ENCODE assay signal across 8 cellular contexts in genomic region chr19:3324405-3324856, GRCh38. TPM values are rescaled to one million over a fixed set of nuclear protein-coding genes. Genes with fewer than 3 reads are reported as not detected.
DNase-seq lines count a peak whose midpoint lies in the region; ATAC-seq and TF ChIP-seq lines count a peak whose summit lies in the region.

No MANE protein-coding gene starts in this region.

- TF ChIP-seq EP300 in neural cell (conservative IDR thresholded peaks at IDR 0.05; ENCODE audit: poor library complexity, severe bottlenecking): no peak

- peaks cover 3 to 12% (median 11%) of the 10 kb centered on the region in 3 donors for H3K27me3 Mint-ChIP-seq in CD14-positive monocyte (ENCODE audit: low read depth in 3 of 3)
- peaks cover 1% of the 10 kb centered on the region for H3K27me3 Mint-ChIP-seq in activated CD4-positive, alpha-beta T cell treated with anti-CD3 and anti-CD28 coated beads, Interleukin-2, amount 10 ng/mL, durations not matched to agents 7 days and 5 days

- H3K9me3 ChIP-seq in neural cell (ENCODE audit: low read length) (no peaks in the 10 kb centered on the region), thyroid gland (no peaks in the 10 kb centered on the region)

- no peak overlapping the region for H3K27ac ChIP-seq in dorsolateral prefrontal cortex
- H3K27ac ChIP-seq in neural cell (ENCODE audit: low read length): no peak overlapping the region
- no peak overlapping the region for H3K27ac ChIP-seq in thyroid gland

- H3K27me3 ChIP-seq in dorsolateral prefrontal cortex (peaks cover 0 to 22% (median 4%) of the 10 kb centered on the region in 45 donors), neural cell (ENCODE audit: insufficient read depth, low read depth, low read length) (no peaks in the 10 kb centered on the region), thyroid gland (no peaks in the 10 kb centered on the region)

- no peak for ATAC-seq in GM18517 (IDR thresholded peaks at IDR 0.05; ENCODE audit: unreplicated experiment)

- no peak overlapping the region for H2AFZ ChIP-seq in neural cell (ENCODE audit: low read depth, low read length)

- H3K9ac ChIP-seq in neural cell (ENCODE audit: low read length): no peak overlapping the region

- WGBS in thyroid gland, 2 donors: 45 to 48% methylated on average over 5 of the region's 5 CpGs

- TF ChIP-seq CTCF in CD14-positive monocyte (IDR thresholded peaks at IDR 0.05): peak; percentile 81
- TF ChIP-seq CTCF in dorsolateral prefrontal cortex (IDR thresholded peaks at IDR 0.05 in 54 of 56, conservative IDR thresholded peaks at IDR 0.05 in 2 of 56; ENCODE audit: low read depth in 1 of 56, partially characterized antibody in 56 of 56): peak; percentile 14 to 76 (median 62)
- peak; percentile 36 for TF ChIP-seq CTCF in neural cell (IDR thresholded peaks at IDR 0.05; ENCODE audit: poor library complexity, severe bottlenecking)
- TF ChIP-seq CTCF in thyroid gland (IDR thresholded peaks at IDR 0.05): peak; percentile 46 to 69 (median 54)

- POLR2A ChIA-PET in activated CD4-positive, alpha-beta T cell treated with anti-CD3 and anti-CD28 coated beads, Interleukin-2, amount 10 ng/mL, durations not matched to agents 7 days and 5 days (lab: Charles Lee): no interaction called here

- H3K4me3 Mint-ChIP-seq in CD14-positive monocyte: no peak overlapping the region
- H3K4me3 Mint-ChIP-seq in activated CD4-positive, alpha-beta T cell treated with anti-CD3 and anti-CD28 coated beads, Interleukin-2, amount 10 ng/mL, durations not matched to agents 7 days and 5 days: no peak overlapping the region

- DNase-seq in CD14-positive monocyte (ENCODE audit: low spot score): peak; percentile 68
- peak; percentile 62 for DNase-seq in KBM-7
- peak; percentile 79 for DNase-seq in activated CD4-positive, alpha-beta T cell treated with anti-CD3 and anti-CD28 coated beads, Interleukin-2, amount 10 ng/mL, durations not matched to agents 7 days and 5 days
- DNase-seq in dorsolateral prefrontal cortex: peak in 3 of 10 donors; percentile 22 to 47 (median 40)
- DNase-seq in thyroid gland: peak; percentile 47 to 51
- no peak for DNase-seq in islet precursor cell

- no peak for TF ChIP-seq RAD21 in neural cell (conservative IDR thresholded peaks at IDR 0.05)

- no peak overlapping the region for H3K4me3 ChIP-seq in dorsolateral prefrontal cortex
- H3K4me3 ChIP-seq in neural cell (ENCODE audit: low read length): no peak overlapping the region
- no peak overlapping the region for H3K4me3 ChIP-seq in thyroid gland (replicated peaks in 1 of 3)

- no peaks in the 10 kb centered on the region for H3K4me1 ChIP-seq in thyroid gland

- CTCF ChIA-PET in activated CD4-positive, alpha-beta T cell treated with anti-CD3 and anti-CD28 coated beads, Interleukin-2, amount 10 ng/mL, durations not matched to agents 7 days and 5 days (lab: Charles Lee): interaction anchor here (0.6 kb wide), 1 partner anchor 894 kb away, joined by 3 read pairs; no protein-coding TSS in a partner anchor

- in situ Hi-C loops in KBM-7 (cut with MboI; ENCODE audit: low pct_unique_long_range_greater_than_20kb, low sequenced_read_pairs): no loop called here

- H4K20me1 ChIP-seq in neural cell (ENCODE audit: insufficient read depth): no peaks in the 10 kb centered on the region

- no peaks in the 10 kb centered on the region for H3K4me1 Mint-ChIP-seq in CD14-positive monocyte
- H3K4me1 Mint-ChIP-seq in activated CD4-positive, alpha-beta T cell treated with anti-CD3 and anti-CD28 coated beads, Interleukin-2, amount 10 ng/mL, durations not matched to agents 7 days and 5 days: peaks cover 1% of the 10 kb centered on the region

- H3K79me2 ChIP-seq in neural cell (replicated peaks; ENCODE audit: insufficient read depth, low read length): no peaks in the 10 kb centered on the region

- TF ChIP-seq POLR2A in thyroid gland (IDR thresholded peaks at IDR 0.05): no peak

- H3F3A ChIP-seq in neural cell (ENCODE audit: insufficient read depth, low read length, poor library complexity, severe bottlenecking): no peaks in the 10 kb centered on the region

- H3K27ac Mint-ChIP-seq in CD14-positive monocyte: no peak overlapping the region
- no peak overlapping the region for H3K27ac Mint-ChIP-seq in activated CD4-positive, alpha-beta T cell treated with anti-CD3 and anti-CD28 coated beads, Interleukin-2, amount 10 ng/mL, durations not matched to agents 7 days and 5 days

- no peak overlapping the region for H3K4me2 ChIP-seq in neural cell (ENCODE audit: low read length)

- H3K36me3 Mint-ChIP-seq in CD14-positive monocyte: no peaks in the 10 kb centered on the region
- no peaks in the 10 kb centered on the region for H3K36me3 Mint-ChIP-seq in activated CD4-positive, alpha-beta T cell treated with anti-CD3 and anti-CD28 coated beads, Interleukin-2, amount 10 ng/mL, durations not matched to agents 7 days and 5 days (ENCODE audit: low read depth)

- no peaks in the 10 kb centered on the region for H3K9me2 ChIP-seq in neural cell (ENCODE audit: insufficient read depth, low read length)

- H3K36me3 ChIP-seq in neural cell (ENCODE audit: insufficient read depth, low read length) (no peaks in the 10 kb centered on the region), thyroid gland (no peaks in the 10 kb centered on the region)

- H3K9me3 Mint-ChIP-seq in CD14-positive monocyte: peaks cover 0 to 2% (median 0%) of the 10 kb centered on the region in 7 donors
- no peaks in the 10 kb centered on the region for H3K9me3 Mint-ChIP-seq in activated CD4-positive, alpha-beta T cell treated with anti-CD3 and anti-CD28 coated beads, Interleukin-2, amount 10 ng/mL, durations not matched to agents 7 days and 5 days

- intact Hi-C loops in CD14-positive monocyte (cut with micrococcal nuclease) (no loop called here), dorsolateral prefrontal cortex (cut with DNase I) (loop anchor here in 1 of 2 donors (10.0 kb wide), 1 partner anchor 280 kb away; the partner anchor contains the start of gene TBXA2R), thyroid gland (cut with DNase I) (no loop called here)

TF ChIP-seq in neural cell, 6 proteins besides CTCF, POLR2A, EP300 and RAD21:
- TF ChIP-seq TAF1 (IDR thresholded peaks at IDR 0.05; ENCODE audit: low read depth): no peak
- TF ChIP-seq REST (IDR thresholded peaks at IDR 0.05; ENCODE audit: borderline replicate concordance): no peak
- no peak for TF ChIP-seq POLR2AphosphoS5 (IDR thresholded peaks at IDR 0.05)

RNA-seq across cellular contexts. Expression of gene NFIC, which starts 42.0 kb away (rescaled TPM):
- 10 to 100 TPM in 1 of 2 donors, 1 to 10 TPM in 1; 7.0 to 11.5 TPM for polyA plus RNA-seq in CD14-positive monocyte
- 10 to 100 TPM; 14.2 TPM for total RNA-seq in activated CD4-positive, alpha-beta T cell treated with anti-CD3 and anti-CD28 coated beads, Interleukin-2, amount 10 ng/mL, durations not matched to agents 7 days and 5 days
- 100 to 1,000 TPM in 118 of 120 experiments, 10 to 100 TPM in 2; 98.0 to 269 (median 135) TPM for total RNA-seq in dorsolateral prefrontal cortex
- 0.18 and 0.24 TPM in 2 replicates for polyA plus RNA-seq in neural cell
- 1.4 and 3.2 TPM in 2 replicates for polyA minus RNA-seq in neural cell
- 100 to 1,000 TPM in 3 of 4 donors, 10 to 100 TPM in 1; 76.2 to 183 (median 132) TPM for total RNA-seq in thyroid gland

Comparison
In these comparisons a context has a peak if more than half of its experiments do, and no peak if none do; other contexts are left out.
1. RNA of gene NFIC, which starts 42.0 kb away (total RNA-seq): 76.2 to 183 TPM in thyroid gland and 98.0 to 269 TPM in dorsolateral prefrontal cortex; 14.2 TPM in activated CD4-positive, alpha-beta T cell treated with anti-CD3 and anti-CD28 coated beads, Interleukin-2, amount 10 ng/mL, durations not matched to agents 7 days and 5 days; every median in the first group is over 4 times any median in the second.
2. Peak in every context shown above with its lines, with median percentiles within 50 percentile points of each other: CTCF ChIP-seq.